In genomic region chr11:59058120-59058917, GRCh38 we compare ENCODE assay signal across 8 cellular contexts. TPM values are rescaled to one million over a fixed set of nuclear protein-coding genes. Genes with fewer than 3 reads are reported as not detected.
DNase-seq lines count a peak whose midpoint lies in the region; ATAC-seq and TF ChIP-seq lines count a peak whose summit lies in the region.
"Not testable (repeated sequence)": the region's sequence is repeated elsewhere in the genome, so short reads cannot be mapped to it uniquely, and the experiment has no call there.

No MANE protein-coding gene starts in this region.

- H3K9me3 Mint-ChIP-seq in GM23338; natural killer cell treated with Interleukin-12 subunit alpha and Interleukin-12 subunit beta and Interleukin-15 and Interleukin-18, amount 100 ng/mL, for 72 hours; stimulated activated memory B cell treated with anti-CD40 and anti-IgM and Interleukin-4, amounts not matched to agents 10 μg/mL and 1 μg/mL and 100 μg/mL, for 72 hours: not testable (repeated sequence)

- ATAC-seq in GM23338, result peak; percentile 90
- peak; percentile 83 to 84 for ATAC-seq in natural killer cell treated with Interleukin-12 subunit alpha and Interleukin-12 subunit beta and Interleukin-15 and Interleukin-18, amount 100 ng/mL, for 72 hours
- ATAC-seq in stimulated activated memory B cell treated with anti-CD40 and anti-IgM and Interleukin-4, amounts not matched to agents 10 μg/mL and 1 μg/mL and 100 μg/mL, for 72 hours, result peak; percentile 94

- H3K4me3 ChIP-seq in GM23338, result peak overlapping the region; percentile 54
- H3K4me3 ChIP-seq in KMS-11 (IDR thresholded peaks at IDR 0.05; ENCODE audit: insufficient read depth, low read depth, low read length), result not testable (repeated sequence)

- H3K9me2 ChIP-seq in GM23338 (ENCODE audit: insufficient read depth), result not testable (repeated sequence)

- not testable (repeated sequence) for H3K36me3 ChIP-seq in GM23338 (ENCODE audit: insufficient read depth); KMS-11 (ENCODE audit: insufficient read depth)

- peaks cover 17% of the 10 kb centered on the region for H3K4me1 ChIP-seq in GM23338 (ENCODE audit: insufficient read depth)
- H3K4me1 ChIP-seq in KMS-11 (ENCODE audit: low read depth, poor library complexity, severe bottlenecking), result not testable (repeated sequence)

- H3K27me3 ChIP-seq in GM23338 (ENCODE audit: insufficient read depth), result peaks cover 15% of the 10 kb centered on the region
- not testable (repeated sequence) for H3K27me3 ChIP-seq in KMS-11 (ENCODE audit: insufficient read depth, low read depth)

- H3K79me2 ChIP-seq in GM23338 (replicated peaks; ENCODE audit: insufficient read depth); KMS-11 (ENCODE audit: insufficient read depth, low read depth): not testable (repeated sequence)

- not testable (repeated sequence) for H3K27me3 Mint-ChIP-seq in GM23338 (ENCODE audit: insufficient read depth, low read depth, poor library complexity); stimulated activated memory B cell treated with anti-CD40 and anti-IgM and Interleukin-4, amounts not matched to agents 10 μg/mL and 1 μg/mL and 100 μg/mL, for 72 hours
- peaks cover 22 to 50% of the 10 kb centered on the region in 2 donors for H3K27me3 Mint-ChIP-seq in natural killer cell treated with Interleukin-12 subunit alpha and Interleukin-12 subunit beta and Interleukin-15 and Interleukin-18, amount 100 ng/mL, for 72 hours

- not testable (repeated sequence) for H3K36me3 Mint-ChIP-seq in GM23338 (ENCODE audit: low read depth); natural killer cell treated with Interleukin-12 subunit alpha and Interleukin-12 subunit beta and Interleukin-15 and Interleukin-18, amount 100 ng/mL, for 72 hours; stimulated activated memory B cell treated with anti-CD40 and anti-IgM and Interleukin-4, amounts not matched to agents 10 μg/mL and 1 μg/mL and 100 μg/mL, for 72 hours

- H2AFZ ChIP-seq in GM23338, result peak overlapping the region; percentile 75; the same call in 1 of the 2 replicates
- peak overlapping the region; percentile 86 for H2AFZ ChIP-seq in KMS-11 (ENCODE audit: low read depth)

- not testable (repeated sequence) for H4K20me1 ChIP-seq in GM23338 (replicated peaks; ENCODE audit: insufficient read depth); KMS-11 (ENCODE audit: insufficient read depth)

- H3K27ac ChIP-seq in GM23338 (ENCODE audit: low read depth); KMS-11: not testable (repeated sequence)

- H3K9ac ChIP-seq in KMS-11, result not testable (repeated sequence)

- H3K27ac Mint-ChIP-seq in GM23338, result peak overlapping the region; percentile 45; the same call in 1 of the 2 replicates
- not testable (repeated sequence) for H3K27ac Mint-ChIP-seq in natural killer cell treated with Interleukin-12 subunit alpha and Interleukin-12 subunit beta and Interleukin-15 and Interleukin-18, amount 100 ng/mL, for 72 hours
- peak overlapping the region; percentile 76 for H3K27ac Mint-ChIP-seq in stimulated activated memory B cell treated with anti-CD40 and anti-IgM and Interleukin-4, amounts not matched to agents 10 μg/mL and 1 μg/mL and 100 μg/mL, for 72 hours

- not testable (repeated sequence) for H3F3A ChIP-seq in GM23338 (replicated peaks; ENCODE audit: low read depth)

- DNase-seq in Daoy (ENCODE audit: low read depth) (peak; percentile 91), GM23338 (ENCODE audit: low spot score) (peak; percentile 98), RKO (ENCODE audit: low spot score) (peak; percentile 84), fibroblast of the conjunctiva (ENCODE audit: low read depth) (peak; percentile 80)
- peak; percentile 55 to 67 for DNase-seq in activated T-helper 1 cell treated with anti-CD3 and anti-CD28 coated beads, Interleukin-2, amount 50 U/mL, for 16 hours (ENCODE audit: low read depth in 1 of 2, low spot score in 1 of 2)
- DNase-seq in natural killer cell treated with Interleukin-12 subunit alpha and Interleukin-12 subunit beta and Interleukin-15 and Interleukin-18, amount 100 ng/mL, for 72 hours (ENCODE audit: low spot score), result peak; percentile 63

- TF ChIP-seq CTCF in GM23338 (conservative IDR thresholded peaks at IDR 0.05; ENCODE audit: low read depth in 2 of 2), result peak; percentile 89 to 95
- peak; percentile 81 for TF ChIP-seq CTCF in KMS-11 (conservative IDR thresholded peaks at IDR 0.05; ENCODE audit: low read depth, low read length)

- H3K4me2 ChIP-seq in GM23338 (peak overlapping the region; percentile 74), KMS-11 (peak overlapping the region; percentile 69)

- peaks cover 26% of the 10 kb centered on the region for H3K4me1 Mint-ChIP-seq in GM23338
- H3K4me1 Mint-ChIP-seq in natural killer cell treated with Interleukin-12 subunit alpha and Interleukin-12 subunit beta and Interleukin-15 and Interleukin-18, amount 100 ng/mL, for 72 hours (ENCODE audit: low read depth in 2 of 2), result not testable (repeated sequence)
- peaks cover 51% of the 10 kb centered on the region for H3K4me1 Mint-ChIP-seq in stimulated activated memory B cell treated with anti-CD40 and anti-IgM and Interleukin-4, amounts not matched to agents 10 μg/mL and 1 μg/mL and 100 μg/mL, for 72 hours

- H3K4me3 Mint-ChIP-seq in GM23338, result peak overlapping the region; percentile 82
- peak overlapping the region; percentile 60 for H3K4me3 Mint-ChIP-seq in natural killer cell treated with Interleukin-12 subunit alpha and Interleukin-12 subunit beta and Interleukin-15 and Interleukin-18, amount 100 ng/mL, for 72 hours
- H3K4me3 Mint-ChIP-seq in stimulated activated memory B cell treated with anti-CD40 and anti-IgM and Interleukin-4, amounts not matched to agents 10 μg/mL and 1 μg/mL and 100 μg/mL, for 72 hours, result peak overlapping the region; percentile 92

TF ChIP-seq in GM23338, 12 proteins besides CTCF, POLR2A, EP300 and RAD21:
- TF ChIP-seq CREB1 (CRISPR knock-in tag; IDR thresholded peaks at IDR 0.05; ENCODE audit: low read depth), result peak; percentile 59

RNA-seq across cellular contexts. Expression of gene GLYATL1B, which starts 27.8 kb away (rescaled TPM):
- not detected in 2 replicates for total RNA-seq in Daoy (2014; rRNA removed; shearing (Covaris generic))
- total RNA-seq in GM23338 (2014; rRNA removed; shearing (Covaris generic)), result 0.90 TPM in 1 of 2 replicates, not detected in the other
- 0.27 TPM in 1 of 2 replicates, not detected in the other for polyA plus RNA-seq in GM23338 (2016; fragmentation: Nextera tagmentation; extraction: Ambion mirVana)
- total RNA-seq in natural killer cell treated with Interleukin-12 subunit alpha and Interleukin-12 subunit beta and Interleukin-15 and Interleukin-18, amount 100 ng/mL, for 72 hours, result not detected

RNA-seq across cellular contexts. Expression of gene FAM111B, which starts 48.7 kb away (rescaled TPM):
- total RNA-seq in Daoy (2014; rRNA removed; shearing (Covaris generic)), result 24.1 and 32.3 TPM in 2 replicates
- total RNA-seq in GM23338 (2014; rRNA removed; shearing (Covaris generic)), result 27.9 and 30.6 TPM in 2 replicates
- polyA plus RNA-seq in GM23338 (2016; fragmentation: Nextera tagmentation; extraction: Ambion mirVana), result 28.2 and 40.7 TPM in 2 replicates
- 10 to 100 TPM; 26.7 to 33.0 TPM for total RNA-seq in natural killer cell treated with Interleukin-12 subunit alpha and Interleukin-12 subunit beta and Interleukin-15 and Interleukin-18, amount 100 ng/mL, for 72 hours
